8 cellular contexts compared by ENCODE assay signal in genomic region chr11:17014774-17015638, GRCh38. TPM values are rescaled to one million over a fixed set of nuclear protein-coding genes. Genes with fewer than 3 reads are reported as not detected.
A peak's percentile ranks its signal among the peaks of the same experiment; 100 is the strongest.
DNase-seq lines count a peak whose midpoint lies in the region; ATAC-seq and TF ChIP-seq lines count a peak whose summit lies in the region.

No MANE protein-coding gene starts in this region.

- TF ChIP-seq POLR2A in stomach (IDR thresholded peaks at IDR 0.05): no peak

- TF ChIP-seq CTCF in PC-3 (conservative IDR thresholded peaks at IDR 0.05; ENCODE audit: low read depth, low read length) (peak; percentile 76), MCF 10A (IDR thresholded peaks at IDR 0.05; ENCODE audit: unreplicated experiment) (peak; percentile 27), stomach (IDR thresholded peaks at IDR 0.05) (peak in 5 of 7 experiments; percentile 17 to 39 (median 31))

- TF ChIP-seq EP300 in stomach (IDR thresholded peaks at IDR 0.05): no peak

- 7 to 13% (median 9%) methylated on average over 23 to 33 of the region's 33 CpGs for WGBS in stomach, 5 donors

- CTCF ChIA-PET in PC-3 (lab: Charles Lee) (interaction anchor here (0.7 to 1.2 kb wide), 3 partner anchors 48 to 209 kb away, joined by 3 to 4 read pairs (median 3); no protein-coding TSS in a partner anchor), MCF 10A (lab: Yijun Ruan, JAX) (no interaction called here)

- peak overlapping the region; percentile 85 for H2AFZ ChIP-seq in PC-3 (ENCODE audit: low read length)

- H3K9me2 ChIP-seq in PC-3 (replicated peaks; ENCODE audit: low read length): no peaks in the 10 kb centered on the region

- ATAC-seq in PC-3 (peak; percentile 39), left lobe of liver (peak; percentile 23), HG03045 (IDR thresholded peaks at IDR 0.05; ENCODE audit: unreplicated experiment) (no peak), GM19395 (IDR thresholded peaks at IDR 0.05; ENCODE audit: unreplicated experiment) (no peak)

- no peaks in the 10 kb centered on the region for H3K36me3 Mint-ChIP-seq in MCF 10A (ENCODE audit: insufficient read depth, unreplicated experiment)

- peaks cover 28% of the 10 kb centered on the region for H3K79me2 ChIP-seq in PC-3 (ENCODE audit: low read length)

- BruUV-seq in PC-3 (replicated peaks; lab: Mats Ljungman, UMichigan) (TSS peak; percentile 32), MCF 10A (replicated peaks; lab: Mats Ljungman, UMichigan) (no TSS peak)

- H3K4me2 ChIP-seq in PC-3 (ENCODE audit: low read length): peak overlapping the region; percentile 86

- H3K4me3 Mint-ChIP-seq in MCF 10A (ENCODE audit: unreplicated experiment): no peak overlapping the region

- POLR2A ChIA-PET in PC-3 (lab: Charles Lee; ENCODE audit: unreplicated experiment) (no interaction called here), MCF 10A (lab: Yijun Ruan, JAX) (no interaction called here)

- H4K20me1 ChIP-seq in PC-3 (ENCODE audit: low read length): no peaks in the 10 kb centered on the region

- peaks cover 41% of the 10 kb centered on the region for H3K27me3 ChIP-seq in H7 (ENCODE audit: control insufficient read depth, insufficient read depth, low read length)
- no peaks in the 10 kb centered on the region for H3K27me3 ChIP-seq in PC-3 (ENCODE audit: low read length)
- H3K27me3 ChIP-seq in stomach: peaks cover 0 to 29% (median 8%) of the 10 kb centered on the region in 3 donors

- H3K27me3 Mint-ChIP-seq in MCF 10A (ENCODE audit: insufficient read depth, unreplicated experiment): no peaks in the 10 kb centered on the region

- no peaks in the 10 kb centered on the region for H3K36me3 ChIP-seq in H7 (replicated peaks; ENCODE audit: control insufficient read depth, insufficient read depth, low read length)
- no peaks in the 10 kb centered on the region for H3K36me3 ChIP-seq in PC-3 (ENCODE audit: low read depth, low read length)
- no peaks in the 10 kb centered on the region for H3K36me3 ChIP-seq in stomach

- H3K27ac ChIP-seq in PC-3 (ENCODE audit: low read length) (peak overlapping the region; percentile 42), stomach (peak overlapping the region; percentile 85 to 98 (median 90))

- H3K4me3 ChIP-seq in H7 (ENCODE audit: insufficient read depth, low read depth, low read length): peak overlapping the region; percentile 65
- peak overlapping the region; percentile 73 for H3K4me3 ChIP-seq in PC-3 (ENCODE audit: low read length)
- H3K4me3 ChIP-seq in stomach: peak overlapping the region; percentile 69 to 95 (median 80)

- no peaks in the 10 kb centered on the region for H3K4me1 Mint-ChIP-seq in MCF 10A (ENCODE audit: insufficient read depth, unreplicated experiment)

- H3K9me3 ChIP-seq in PC-3 (ENCODE audit: low read length) (no peaks in the 10 kb centered on the region), stomach (no peaks in the 10 kb centered on the region)

- DNase-seq in CD1c-positive myeloid dendritic cell (ENCODE audit: extremely low spot score): peak; percentile 4
- DNase-seq in H7: peak; percentile 88
- DNase-seq in PC-3: peak; percentile 83
- DNase-seq in MCF 10A (ENCODE audit: unreplicated experiment): peak; percentile 72
- DNase-seq in left lobe of liver (ENCODE audit: low spot score): peak; percentile 49
- peak; percentile 66 for DNase-seq in stomach

- intact Hi-C loops in PC-3 (cut with micrococcal nuclease) (loop anchor here (2.0 kb wide), 1 partner anchor 48 kb away; no protein-coding TSS in a partner anchor), MCF 10A (cut with micrococcal nuclease) (loop anchor here (10.0 kb wide), 1 partner anchor 70 kb away; no protein-coding TSS in a partner anchor), stomach (cut with DNase I; ENCODE audit: low total_unique reads) (no loop called here)

- H3K9me3 Mint-ChIP-seq in MCF 10A (ENCODE audit: unreplicated experiment): no peaks in the 10 kb centered on the region

- H3F3A ChIP-seq in PC-3 (ENCODE audit: low read length, unreplicated experiment): no peaks in the 10 kb centered on the region

- H3K9ac ChIP-seq in PC-3 (ENCODE audit: low read length): peak overlapping the region; percentile 64

- H3K27ac Mint-ChIP-seq in MCF 10A (ENCODE audit: low read depth, unreplicated experiment): no peak overlapping the region

- H3K4me1 ChIP-seq in PC-3 (ENCODE audit: insufficient read depth, low read length) (peaks cover 30% of the 10 kb centered on the region), stomach (peaks cover 0 to 41% (median 34%) of the 10 kb centered on the region in 4 donors)

RNA-seq across cellular contexts. Expression of gene PLEKHA7, which starts 0.8 kb away (rescaled TPM):
- total RNA-seq in H7 (2014; rRNA removed; shearing (Covaris generic)): 4.2 and 7.6 TPM in 2 replicates
- total RNA-seq in PC-3 (2014; rRNA removed) (18.4 and 20.7 TPM in 2 replicates), MCF 10A (2022) (1.7 and 2.8 TPM in 2 replicates), left lobe of liver (25.8 TPM), stomach (10 to 100 TPM; 31.2 to 82.3 (median 69.2) TPM)
- 10 to 100 TPM; 12.8 to 20.5 (median 18.0) TPM for polyA plus RNA-seq in stomach

Comparison
In these comparisons a context has a peak if more than half of its experiments do, and no peak if none do; other contexts are left out.
1. DNase-seq: peak in every context shown above with its lines; median percentile 88 in H7; 83 in PC-3; 72 in MCF 10A; 66 in stomach; 49 in left lobe of liver; 4 in CD1c-positive myeloid dendritic cell.
2. ATAC-seq: peak in PC-3 (single experiment) and left lobe of liver (single experiment); none in HG03045 (single experiment) and GM19395 (single experiment).
3. Peak in every context shown above with its lines, with median percentiles within 50 percentile points of each other: H3K4me3 ChIP-seq and CTCF ChIP-seq.